Comparison of ENCODE assay signal across 1 cellular context in the genomic region with DNA sequence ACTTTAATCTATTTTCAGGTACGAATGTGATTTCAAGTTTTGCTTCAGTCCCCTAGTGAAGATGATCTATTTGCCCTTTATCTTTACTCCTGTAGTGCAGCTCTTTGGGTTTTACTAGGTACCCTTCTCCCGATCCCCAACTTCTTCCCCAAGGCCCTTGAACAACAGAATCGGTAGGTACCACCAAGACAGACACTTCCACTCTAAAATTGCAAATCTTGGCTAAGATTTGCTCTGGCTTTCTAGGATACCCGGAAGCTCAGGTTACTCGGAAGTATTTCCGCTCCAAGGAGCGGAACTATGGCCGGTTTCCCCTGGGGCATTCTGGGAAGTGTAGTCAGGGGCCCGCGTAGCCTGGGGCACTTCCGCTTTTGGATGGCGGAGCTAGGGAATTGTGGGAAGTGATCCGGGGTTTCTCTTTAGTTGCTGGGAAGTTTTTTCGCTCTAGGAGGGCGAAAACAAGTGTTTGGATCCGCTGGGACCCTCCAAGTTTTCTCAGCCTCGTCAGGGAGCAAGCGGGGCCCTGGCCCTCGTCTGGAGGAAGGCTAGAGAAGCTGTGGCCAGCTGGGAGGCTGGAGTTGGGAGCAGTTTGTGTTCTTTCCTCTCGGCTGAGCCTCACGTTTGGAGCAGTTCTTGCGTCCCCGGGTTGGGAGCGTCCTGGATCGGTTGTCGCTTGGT.
TF ChIP-seq lines count a peak whose summit lies in the region.

No MANE protein-coding gene starts in this region.

TF ChIP-seq in K562, 482 proteins besides CTCF, POLR2A, EP300 and RAD21 (continued from another document and continues in another):
- TF ChIP-seq, protein P1, sequence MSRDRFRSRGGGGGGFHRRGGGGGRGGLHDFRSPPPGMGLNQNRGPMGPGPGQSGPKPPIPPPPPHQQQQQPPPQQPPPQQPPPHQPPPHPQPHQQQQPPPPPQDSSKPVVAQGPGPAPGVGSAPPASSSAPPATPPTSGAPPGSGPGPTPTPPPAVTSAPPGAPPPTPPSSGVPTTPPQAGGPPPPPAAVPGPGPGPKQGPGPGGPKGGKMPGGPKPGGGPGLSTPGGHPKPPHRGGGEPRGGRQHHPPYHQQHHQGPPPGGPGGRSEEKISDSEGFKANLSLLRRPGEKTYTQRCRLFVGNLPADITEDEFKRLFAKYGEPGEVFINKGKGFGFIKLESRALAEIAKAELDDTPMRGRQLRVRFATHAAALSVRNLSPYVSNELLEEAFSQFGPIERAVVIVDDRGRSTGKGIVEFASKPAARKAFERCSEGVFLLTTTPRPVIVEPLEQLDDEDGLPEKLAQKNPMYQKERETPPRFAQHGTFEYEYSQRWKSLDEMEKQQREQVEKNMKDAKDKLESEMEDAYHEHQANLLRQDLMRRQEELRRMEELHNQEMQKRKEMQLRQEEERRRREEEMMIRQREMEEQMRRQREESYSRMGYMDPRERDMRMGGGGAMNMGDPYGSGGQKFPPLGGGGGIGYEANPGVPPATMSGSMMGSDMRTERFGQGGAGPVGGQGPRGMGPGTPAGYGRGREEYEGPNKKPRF (IDR thresholded peaks at IDR 0.05; ENCODE audit: low read depth, low read length): no peak
- TF ChIP-seq BRD4 (IDR thresholded peaks at IDR 0.05): no peak; the same call in 1 of the 2 replicates
- TF ChIP-seq TFE3 (CRISPR knock-in tag; IDR thresholded peaks at IDR 0.05): no peak
- TF ChIP-seq ETS2 (tag; IDR thresholded peaks at IDR 0.05; ENCODE audit: borderline replicate concordance, poor library complexity, severe bottlenecking): no peak
- TF ChIP-seq HMGN3 (IDR thresholded peaks at IDR 0.05; ENCODE audit: borderline replicate concordance, extremely low read depth, insufficient read length, low read depth, low read length): no peak
- no peak for TF ChIP-seq PTTG1 (tag; IDR thresholded peaks at IDR 0.05; ENCODE audit: low read depth)
- TF ChIP-seq, protein P2, sequence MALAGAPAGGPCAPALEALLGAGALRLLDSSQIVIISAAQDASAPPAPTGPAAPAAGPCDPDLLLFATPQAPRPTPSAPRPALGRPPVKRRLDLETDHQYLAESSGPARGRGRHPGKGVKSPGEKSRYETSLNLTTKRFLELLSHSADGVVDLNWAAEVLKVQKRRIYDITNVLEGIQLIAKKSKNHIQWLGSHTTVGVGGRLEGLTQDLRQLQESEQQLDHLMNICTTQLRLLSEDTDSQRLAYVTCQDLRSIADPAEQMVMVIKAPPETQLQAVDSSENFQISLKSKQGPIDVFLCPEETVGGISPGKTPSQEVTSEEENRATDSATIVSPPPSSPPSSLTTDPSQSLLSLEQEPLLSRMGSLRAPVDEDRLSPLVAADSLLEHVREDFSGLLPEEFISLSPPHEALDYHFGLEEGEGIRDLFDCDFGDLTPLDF (CRISPR knock-in tag; IDR thresholded peaks at IDR 0.05): no peak
- peak; percentile 82 for TF ChIP-seq CBX1 (IDR thresholded peaks at IDR 0.05; ENCODE audit: low read depth)
- TF ChIP-seq L3MBTL2 (IDR thresholded peaks at IDR 0.05): no peak
- no peak for TF ChIP-seq ZFX (CRISPR knock-in tag; IDR thresholded peaks at IDR 0.05)
- TF ChIP-seq ZFP36 (IDR thresholded peaks at IDR 0.05; ENCODE audit: low read depth, low read length, partially characterized antibody): no peak
- TF ChIP-seq HNRNPLL (IDR thresholded peaks at IDR 0.05; ENCODE audit: low read depth, low read length, poor library complexity, severe bottlenecking): peak; percentile 22
- no peak for TF ChIP-seq TCFL5 (CRISPR knock-in tag; conservative IDR thresholded peaks at IDR 0.05)
- peak; percentile 23 to 91 (median 78) for TF ChIP-seq YY1 (IDR thresholded peaks at IDR 0.05; ENCODE audit: borderline replicate concordance in 1 of 3, control insufficient read depth in 1 of 3, extremely low read depth in 1 of 3, insufficient read depth in 3 of 3, insufficient read length in 1 of 3, insufficient replicate concordance in 2 of 3, low read depth in 1 of 3, low read length in 2 of 3)
- no peak for TF ChIP-seq MYNN (IDR thresholded peaks at IDR 0.05)
- TF ChIP-seq MYNN (CRISPR knock-in tag; IDR thresholded peaks at IDR 0.05): no peak
- TF ChIP-seq PURB (CRISPR knock-in tag; IDR thresholded peaks at IDR 0.05; ENCODE audit: low read depth): no peak
- TF ChIP-seq MAFG (tag; conservative IDR thresholded peaks at IDR 0.05): no peak
- no peak for TF ChIP-seq RREB1 (CRISPR knock-in tag; IDR thresholded peaks at IDR 0.05)
- TF ChIP-seq PATZ1 (CRISPR knock-in tag; IDR thresholded peaks at IDR 0.05; ENCODE audit: borderline replicate concordance): no peak
- no peak for TF ChIP-seq FOXP1 (CRISPR knock-in tag; IDR thresholded peaks at IDR 0.05)
- no peak for TF ChIP-seq ZFP30 (CRISPR knock-in tag; IDR thresholded peaks at IDR 0.05; ENCODE audit: borderline replicate concordance)
- peak; percentile 81 for TF ChIP-seq ZNF644 (tag; IDR thresholded peaks at IDR 0.05; ENCODE audit: low read depth)
- 0 out of 2 replicates have a peak, but pooled peaks have one; percentile 8 for TF ChIP-seq SOX6 (IDR thresholded peaks at IDR 0.05)
- TF ChIP-seq ZBTB8A (IDR thresholded peaks at IDR 0.05; ENCODE audit: partially characterized antibody): no peak
- TF ChIP-seq NCOA1 (IDR thresholded peaks at IDR 0.05; ENCODE audit: low read depth): peak; percentile 73
- no peak for TF ChIP-seq SNIP1 (IDR thresholded peaks at IDR 0.05; ENCODE audit: low read depth)
- TF ChIP-seq STAT6 (CRISPR knock-in tag; IDR thresholded peaks at IDR 0.05): no peak
- TF ChIP-seq, protein P3, sequence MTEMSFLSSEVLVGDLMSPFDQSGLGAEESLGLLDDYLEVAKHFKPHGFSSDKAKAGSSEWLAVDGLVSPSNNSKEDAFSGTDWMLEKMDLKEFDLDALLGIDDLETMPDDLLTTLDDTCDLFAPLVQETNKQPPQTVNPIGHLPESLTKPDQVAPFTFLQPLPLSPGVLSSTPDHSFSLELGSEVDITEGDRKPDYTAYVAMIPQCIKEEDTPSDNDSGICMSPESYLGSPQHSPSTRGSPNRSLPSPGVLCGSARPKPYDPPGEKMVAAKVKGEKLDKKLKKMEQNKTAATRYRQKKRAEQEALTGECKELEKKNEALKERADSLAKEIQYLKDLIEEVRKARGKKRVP (CRISPR knock-in tag; IDR thresholded peaks at IDR 0.05): 0 out of 2 replicates have a peak, but pooled peaks have one; percentile 31
- no peak for TF ChIP-seq CCNT2 (IDR thresholded peaks at IDR 0.05; ENCODE audit: borderline replicate concordance, extremely low read depth, insufficient read length, low read depth, low read length)
- TF ChIP-seq, protein P4, sequence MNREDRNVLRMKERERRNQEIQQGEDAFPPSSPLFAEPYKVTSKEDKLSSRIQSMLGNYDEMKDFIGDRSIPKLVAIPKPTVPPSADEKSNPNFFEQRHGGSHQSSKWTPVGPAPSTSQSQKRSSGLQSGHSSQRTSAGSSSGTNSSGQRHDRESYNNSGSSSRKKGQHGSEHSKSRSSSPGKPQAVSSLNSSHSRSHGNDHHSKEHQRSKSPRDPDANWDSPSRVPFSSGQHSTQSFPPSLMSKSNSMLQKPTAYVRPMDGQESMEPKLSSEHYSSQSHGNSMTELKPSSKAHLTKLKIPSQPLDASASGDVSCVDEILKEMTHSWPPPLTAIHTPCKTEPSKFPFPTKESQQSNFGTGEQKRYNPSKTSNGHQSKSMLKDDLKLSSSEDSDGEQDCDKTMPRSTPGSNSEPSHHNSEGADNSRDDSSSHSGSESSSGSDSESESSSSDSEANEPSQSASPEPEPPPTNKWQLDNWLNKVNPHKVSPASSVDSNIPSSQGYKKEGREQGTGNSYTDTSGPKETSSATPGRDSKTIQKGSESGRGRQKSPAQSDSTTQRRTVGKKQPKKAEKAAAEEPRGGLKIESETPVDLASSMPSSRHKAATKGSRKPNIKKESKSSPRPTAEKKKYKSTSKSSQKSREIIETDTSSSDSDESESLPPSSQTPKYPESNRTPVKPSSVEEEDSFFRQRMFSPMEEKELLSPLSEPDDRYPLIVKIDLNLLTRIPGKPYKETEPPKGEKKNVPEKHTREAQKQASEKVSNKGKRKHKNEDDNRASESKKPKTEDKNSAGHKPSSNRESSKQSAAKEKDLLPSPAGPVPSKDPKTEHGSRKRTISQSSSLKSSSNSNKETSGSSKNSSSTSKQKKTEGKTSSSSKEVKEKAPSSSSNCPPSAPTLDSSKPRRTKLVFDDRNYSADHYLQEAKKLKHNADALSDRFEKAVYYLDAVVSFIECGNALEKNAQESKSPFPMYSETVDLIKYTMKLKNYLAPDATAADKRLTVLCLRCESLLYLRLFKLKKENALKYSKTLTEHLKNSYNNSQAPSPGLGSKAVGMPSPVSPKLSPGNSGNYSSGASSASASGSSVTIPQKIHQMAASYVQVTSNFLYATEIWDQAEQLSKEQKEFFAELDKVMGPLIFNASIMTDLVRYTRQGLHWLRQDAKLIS (CRISPR knock-in tag; IDR thresholded peaks at IDR 0.05): no peak
- no peak for TF ChIP-seq SP2 (IDR thresholded peaks at IDR 0.05; ENCODE audit: extremely low read depth, low read depth, low read length, poor library complexity, severe bottlenecking)
- TF ChIP-seq KHSRP (IDR thresholded peaks at IDR 0.05): no peak
- TF ChIP-seq TOE1 (IDR thresholded peaks at IDR 0.05; ENCODE audit: borderline replicate concordance): no peak
- no peak for TF ChIP-seq TOE1 (CRISPR knock-in tag; IDR thresholded peaks at IDR 0.05; ENCODE audit: borderline replicate concordance, low read depth)
